21 cellular contexts compared by ENCODE assay signal in the genomic region with DNA sequence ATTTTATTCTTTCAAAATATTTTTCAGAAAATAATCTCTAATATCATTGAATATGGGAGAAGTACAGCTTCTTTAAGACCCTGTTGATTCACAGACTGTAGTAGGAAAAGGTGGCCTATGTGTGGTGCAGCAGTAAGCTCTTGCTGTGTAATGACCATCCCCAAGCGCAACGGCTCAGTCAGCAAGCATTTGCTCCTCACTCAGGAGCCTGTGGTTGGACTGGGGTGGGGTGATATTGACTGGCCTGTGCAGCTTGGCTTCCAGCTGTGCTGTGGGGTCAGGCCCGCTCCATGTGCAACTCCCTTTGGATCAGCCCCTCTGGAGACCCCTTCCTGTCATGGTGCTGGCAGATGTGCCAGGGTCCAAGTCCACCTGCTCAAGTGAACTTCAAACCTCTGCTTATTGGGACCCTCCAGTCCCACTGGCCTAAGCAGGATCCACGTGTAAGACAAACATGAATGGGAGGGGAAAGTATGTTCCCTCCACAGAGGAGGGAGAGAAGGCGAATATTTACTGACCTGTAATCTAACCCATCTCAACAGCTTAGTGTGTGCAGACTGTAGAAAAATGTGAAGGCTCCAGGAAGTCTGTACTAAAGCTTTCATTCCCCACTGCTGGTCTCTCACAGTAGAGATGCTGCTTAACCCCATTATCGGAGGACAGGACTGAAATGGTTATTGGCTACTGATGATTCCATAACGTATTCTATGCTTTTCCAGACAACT.
"Had no signal": no experiment of that assay in that cellular context is flagged by ENCODE, and none has a peak within 500 bp of the region (broad histone marks: within the 10 kb centered on the region; RNA-seq: fewer than 3 reads in every experiment).

No MANE protein-coding gene starts in this region.

- ATAC-seq: Panc1, PC-3 had no signal

- H3K9ac ChIP-seq: SK-N-SH had no signal

- H3K4me3 ChIP-seq: MG63 had no signal

- H3K36me3 ChIP-seq: MG63 had no signal

- H3K27me3 ChIP-seq: MG63 had no signal

- DNase-seq: IMR-90, Karpas-422, KG1, MG63, NCI-H1092 treated with DMSO at 0.1 percent for 48 hours, NCI-H1436, NCI-H187, NCI-H2029, NCI-H2081 treated with DMSO at 0.1 percent for 48 hours, NCI-H2171, NCI-H226, NCI-H446, NCI-H510A, NCI-H524 treated with DMSO at 0.1 percent for 48 hours, NCI-H69, NCI-H774, PC-3, SHP77, SK-N-SH had no signal

- H3K9me3 ChIP-seq: MG63, SK-N-SH had no signal

- H3K4me2 ChIP-seq: SK-N-SH had no signal

- H3K27ac ChIP-seq: RWPE1 had no signal
